In the genomic region with DNA sequence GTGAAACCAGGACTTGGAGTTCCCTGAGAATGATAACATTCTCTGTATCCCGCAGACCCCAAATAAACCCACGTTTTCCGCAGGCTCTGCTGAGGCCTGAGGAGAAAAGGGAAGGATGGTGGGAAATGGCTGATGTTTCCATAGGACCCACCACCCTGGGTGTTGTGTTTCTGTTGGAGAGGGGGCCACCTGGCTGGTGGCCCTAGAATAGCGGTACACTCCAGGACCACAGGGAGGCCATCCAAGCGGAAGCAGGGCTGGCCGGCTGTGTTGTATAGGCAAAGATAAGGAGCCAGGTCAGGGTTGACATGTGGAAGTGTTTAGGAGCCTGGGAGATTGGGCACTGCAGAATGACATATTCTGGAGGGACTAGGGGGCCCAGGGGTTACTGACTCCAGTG, we compare ENCODE assay signal across 26 cellular contexts.
DNase-seq lines count a peak whose midpoint lies in the region; ATAC-seq, FAIRE-seq and TF ChIP-seq lines count a peak whose summit lies in the region.
"Had no signal": no experiment of that assay in that cellular context is flagged by ENCODE, and none has a peak within 500 bp of the region (broad histone marks: within the 10 kb centered on the region; RNA-seq: fewer than 3 reads in every experiment).

No MANE protein-coding gene starts in this region.

- TF ChIP-seq RAD21 in H1 (IDR thresholded peaks at IDR 0.05 in 1 of 2, conservative IDR thresholded peaks at IDR 0.05 in 1 of 2; ENCODE audit: low read depth in 2 of 2, low read length in 2 of 2): peak; percentile 28 to 40; a peak in 2 of 4 replicates

- H3K4me2 ChIP-seq in GM23338 (no peak overlapping the region), H1 (ENCODE audit: insufficient read depth in 1 of 2, low read depth in 2 of 2, low read length in 2 of 2) (no peak overlapping the region)
- H3K4me2 ChIP-seq: KMS-11 had no signal

- no peak overlapping the region for H2BK20ac ChIP-seq in H1 (ENCODE audit: low read length)

- POLR2A ChIA-PET in HEK293 (lab: Yijun Ruan, JAX): no interaction called here
- POLR2A ChIA-PET in H1 (lab: Charles Lee; ENCODE audit: partially characterized antibody): no interaction called here

- no peak overlapping the region for H2BK120ac ChIP-seq in H1 (replicated peaks; ENCODE audit: low read depth, low read length)

- H2BK15ac ChIP-seq in H1 (ENCODE audit: low read length): no peak overlapping the region

- H3K27me3 ChIP-seq in GM23338 (ENCODE audit: insufficient read depth) (peaks cover 29% of the 10 kb centered on the region), H1 (replicated peaks in 1 of 4; ENCODE audit: control insufficient read depth in 3 of 4, extremely low read depth in 1 of 4, insufficient read depth in 3 of 4, low read length in 3 of 4) (peaks cover 0 to 3% (median 1%) of the 10 kb centered on the region in 4 experiments; a peak in 3 of 7 replicates), right atrium auricular region (no peaks in the 10 kb centered on the region)

- H2AK5ac ChIP-seq in H1 (ENCODE audit: low read depth, low read length): no peak overlapping the region

- H4K5ac ChIP-seq in H1 (ENCODE audit: insufficient read length, low read depth, low read length): no peak overlapping the region

- no peak overlapping the region for H3K14ac ChIP-seq in H1 (ENCODE audit: insufficient read length)

- TF ChIP-seq CTCF in GM23338 (conservative IDR thresholded peaks at IDR 0.05; ENCODE audit: low read depth in 2 of 2) (peak in 1 of 2 experiments; percentile 59; a peak in 2 of 4 replicates), HEK293 (tag by site-specific recombination; IDR thresholded peaks at IDR 0.05) (no peak), H1 (IDR thresholded peaks at IDR 0.05; ENCODE audit: control extremely low read depth in 1 of 3, insufficient read depth in 1 of 3, low read depth in 1 of 3, low read length in 3 of 3) (peak; percentile 15 to 19 (median 18); a peak in 3 of 4 replicates), nephron progenitor cell (IDR thresholded peaks at IDR 0.05) (no peak), right atrium auricular region (IDR thresholded peaks at IDR 0.05) (no peak)

- H3K79me2 ChIP-seq in GM23338 (replicated peaks; ENCODE audit: insufficient read depth): no peaks in the 10 kb centered on the region
- no peaks in the 10 kb centered on the region for H3K79me2 ChIP-seq in H1 (ENCODE audit: control insufficient read depth in 1 of 2, insufficient read depth in 2 of 2, low read length in 2 of 2)

- H3K4me3 Mint-ChIP-seq in GM23338: no peak overlapping the region
- H3K4me3 Mint-ChIP-seq in nephron progenitor cell: no peak overlapping the region
- H3K4me3 Mint-ChIP-seq: B cell; CD8-positive, alpha-beta memory T cell had no signal

- H3K23ac ChIP-seq in H1 (ENCODE audit: insufficient read length): no peak overlapping the region

- no peak overlapping the region for H4K91ac ChIP-seq in H1 (replicated peaks; ENCODE audit: insufficient read length, low read length)

- H3K4me1 Mint-ChIP-seq in GM23338 (no peaks in the 10 kb centered on the region), nephron progenitor cell (peaks cover 51% of the 10 kb centered on the region)
- H3K4me1 Mint-ChIP-seq: B cell; CD8-positive, alpha-beta memory T cell had no signal

- FAIRE-seq in H1 (lab: Jason Lieb, UNC): no peak
- FAIRE-seq: GM12891, HTR-8/SVneo had no signal

- no peaks in the 10 kb centered on the region for H3K79me1 ChIP-seq in H1 (ENCODE audit: low read depth, low read length)

- peak; percentile 56 for ATAC-seq in GM23338

- H3K9me3 ChIP-seq in HEK293 (ENCODE audit: control insufficient read depth, insufficient read depth, low read depth, low read length) (no peaks in the 10 kb centered on the region), H1 (ENCODE audit: insufficient read depth in 2 of 2, low read depth in 1 of 2, low read length in 1 of 2) (peaks cover 0 to 7% of the 10 kb centered on the region in 2 experiments; a peak in 1 of 4 replicates), right atrium auricular region (peaks cover 0 to 21% of the 10 kb centered on the region in 2 donors)
- H3K9me3 ChIP-seq: HAP-1 had no signal

- no peaks in the 10 kb centered on the region for H3K36me3 ChIP-seq in GM23338 (ENCODE audit: insufficient read depth)
- no peaks in the 10 kb centered on the region for H3K36me3 ChIP-seq in HEK293 (ENCODE audit: control insufficient read depth in 2 of 2, insufficient read depth in 1 of 2, low read length in 2 of 2)
- no peaks in the 10 kb centered on the region for H3K36me3 ChIP-seq in H1 (ENCODE audit: control insufficient read depth in 2 of 4, insufficient read depth in 4 of 4, low read length in 3 of 4)
- no peaks in the 10 kb centered on the region for H3K36me3 ChIP-seq in right atrium auricular region
- H3K36me3 ChIP-seq: HAP-1 had no signal

- H4K20me1 ChIP-seq in GM23338 (replicated peaks; ENCODE audit: insufficient read depth): no peaks in the 10 kb centered on the region
- H4K20me1 ChIP-seq in H1 (replicated peaks in 1 of 2; ENCODE audit: control insufficient read depth in 1 of 2, insufficient read depth in 2 of 2, low read length in 2 of 2): no peaks in the 10 kb centered on the region

- H3K9me2 ChIP-seq in GM23338 (ENCODE audit: insufficient read depth): peaks cover 5% of the 10 kb centered on the region; the same call in 1 of the 2 replicates

- H3K4me3 ChIP-seq in GM23338 (no peak overlapping the region), HEK293 (ENCODE audit: low read depth, low read length) (no peak overlapping the region), H1 (ENCODE audit: extremely low read depth in 1 of 4, insufficient read depth in 2 of 4, low read depth in 3 of 4, low read length in 4 of 4) (no peak overlapping the region), right atrium auricular region (no peak overlapping the region)
- H3K4me3 ChIP-seq: HAP-1 had no signal

- peaks cover 4% of the 10 kb centered on the region; the same call in 1 of the 2 replicates for H3K23me2 ChIP-seq in H1 (ENCODE audit: low read depth, low read length)

- H3K4ac ChIP-seq in H1 (replicated peaks; ENCODE audit: insufficient read length, low read depth, low read length): no peak overlapping the region

- peaks cover 12% of the 10 kb centered on the region for H3K27me3 Mint-ChIP-seq in GM23338 (ENCODE audit: insufficient read depth, low read depth, poor library complexity)
- H3K27me3 Mint-ChIP-seq in nephron progenitor cell (ENCODE audit: low read depth, poor library complexity): peaks cover 43% of the 10 kb centered on the region

- H3K18ac ChIP-seq in H1 (ENCODE audit: extremely low read depth, low read length): no peak overlapping the region

- no peak overlapping the region for H3K27ac ChIP-seq in GM23338 (ENCODE audit: low read depth)
- H3K27ac ChIP-seq in HEK293 (ENCODE audit: extremely low read depth, low read depth, low read length): no peak overlapping the region
- H3K27ac ChIP-seq in H1 (ENCODE audit: low read depth, low read length): no peak overlapping the region
- H3K27ac ChIP-seq in right atrium auricular region: no peak overlapping the region
- H3K27ac ChIP-seq: C4-2B, KMS-11 had no signal

- CTCF ChIA-PET in HEK293 (lab: Yijun Ruan, JAX) (interaction anchor here (0.6 kb wide), 1 partner anchor 262 kb away, joined by 4 read pairs; no protein-coding TSS in a partner anchor), H1 (lab: Charles Lee; ENCODE audit: partially characterized antibody) (interaction anchor here (0.8 to 2.2 kb wide), 2 partner anchors 66 to 802 kb away, joined by 3 to 12 read pairs; no protein-coding TSS in a partner anchor)

- H3K9me3 Mint-ChIP-seq in GM23338 (no peaks in the 10 kb centered on the region; the same call in 2 of the 3 replicates), nephron progenitor cell (peaks cover 25% of the 10 kb centered on the region)

- no peak for TF ChIP-seq EP300 in H1 (IDR thresholded peaks at IDR 0.05; ENCODE audit: borderline replicate concordance in 1 of 2, low read depth in 2 of 2, low read length in 2 of 2)

- 83% methylated on average over 6 of the region's 6 CpGs; no CpG with 5 or more reads in 1 of the 2 experiments for WGBS in H1 (ENCODE audit: extremely low coverage in 1 of 2, insufficient coverage in 1 of 2, insufficient read length in 1 of 2, insufficient replicate concordance in 2 of 2, low coverage in 1 of 2, low lambda C conversion rate in 2 of 2, missing lambda C conversion rate in 1 of 2), 2 experiments

- no peak overlapping the region for H3K27ac Mint-ChIP-seq in GM23338
- peak overlapping the region; percentile 37 for H3K27ac Mint-ChIP-seq in nephron progenitor cell
- H3K27ac Mint-ChIP-seq: B cell; CD8-positive, alpha-beta memory T cell had no signal

- H3K9ac ChIP-seq in H1 (replicated peaks in 1 of 4; ENCODE audit: extremely low read depth in 1 of 4, low read depth in 3 of 4, low read length in 3 of 4): no peak overlapping the region
- H3K9ac ChIP-seq: KMS-11 had no signal

- no peak overlapping the region for H4K8ac ChIP-seq in H1 (ENCODE audit: extremely low read depth, insufficient read depth, low read length)

- no peak overlapping the region for H2AFZ ChIP-seq in GM23338
- H2AFZ ChIP-seq in H1 (ENCODE audit: low read length): no peak overlapping the region

- H2BK5ac ChIP-seq in H1 (ENCODE audit: low read depth, low read length): no peak overlapping the region

- H3K36me3 Mint-ChIP-seq in GM23338 (ENCODE audit: low read depth) (no peaks in the 10 kb centered on the region), nephron progenitor cell (ENCODE audit: low read depth) (peaks cover 23% of the 10 kb centered on the region)

- TF ChIP-seq POLR2A in H1 (IDR thresholded peaks at IDR 0.05; ENCODE audit: control extremely low read depth in 1 of 2, low read depth in 2 of 2, low read length in 2 of 2): no peak

- DNase-seq in GM23338 (ENCODE audit: low spot score) (no peak), H1 (ENCODE audit: low read depth in 1 of 2, low spot score in 2 of 2) (no peak), nephron progenitor cell (no peak), SIG-M5 (lab: John Stamatoyannopoulos, UW) (no peak), HPDE6-E6E7 (ENCODE audit: extremely low spot score) (no peak), right atrium auricular region (ENCODE audit: low spot score) (no peak)
- DNase-seq: CD8-positive, alpha-beta memory T cell; DMS 273 treated with DMSO at 0.1 percent for 48 hours; DMS79; EL; GF-D8; IMR-90; MM.1S; NCI-H1694; NCI-H2029 treated with DMSO at 0.1 percent for 48 hours; NCI-H2227 treated with DMSO at 0.1 percent for 48 hours; NCI-H526 treated with DMSO at 0.1 percent for 48 hours; Right ventricle myocardium superior; RPMI8226 had no signal

- H3F3A ChIP-seq in GM23338 (replicated peaks; ENCODE audit: low read depth): no peaks in the 10 kb centered on the region

- H3K4me1 ChIP-seq in GM23338 (ENCODE audit: insufficient read depth) (no peaks in the 10 kb centered on the region), HEK293 (ENCODE audit: control insufficient read depth, insufficient read depth, low read length) (peaks cover 4% of the 10 kb centered on the region), H1 (replicated peaks in 1 of 4; ENCODE audit: control insufficient read depth in 3 of 4, insufficient read depth in 4 of 4, low read length in 3 of 4) (no peaks in the 10 kb centered on the region), right atrium auricular region (no peaks in the 10 kb centered on the region)
- H3K4me1 ChIP-seq: HAP-1 had no signal

- no peak overlapping the region for H3K56ac ChIP-seq in H1 (replicated peaks; ENCODE audit: insufficient read length, low read depth, low read length)

- H2BK12ac ChIP-seq in H1 (ENCODE audit: low read depth, low read length): no peak overlapping the region

TF ChIP-seq in H1, 55 proteins besides CTCF, POLR2A, EP300 and RAD21 (continues in another document):
- no peak for TF ChIP-seq SP1 (IDR thresholded peaks at IDR 0.05; ENCODE audit: low read depth, low read length)

Comparison
In these comparisons a context has a peak if more than half of its experiments do, and no peak if none do; other contexts are left out.
1. CTCF ChIP-seq: peak in H1 (3 of 3); none in HEK293 (single experiment), nephron progenitor cell (single experiment) and right atrium auricular region (0 of 2).